12 cellular contexts compared by ENCODE assay signal in the genomic region with DNA sequence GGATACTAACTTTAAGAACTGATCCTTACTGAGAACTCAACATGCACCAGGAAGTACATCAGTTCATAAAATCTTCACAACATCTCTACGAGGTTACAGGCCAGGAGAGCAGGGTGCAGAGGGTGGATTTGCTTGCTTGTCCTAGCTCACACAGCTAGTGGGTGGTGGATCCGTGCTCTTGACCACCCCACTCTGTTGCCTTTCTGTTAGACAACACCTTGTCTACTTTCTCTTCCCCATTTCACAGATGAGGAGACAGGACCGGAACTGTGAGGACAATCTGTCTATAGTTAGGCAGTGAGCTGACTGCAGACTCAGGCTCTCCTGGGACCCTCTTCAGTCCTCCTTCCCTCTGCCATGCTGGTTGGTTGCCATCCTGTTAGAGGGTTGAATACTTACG.
DNase-seq lines count a peak whose midpoint lies in the region; ATAC-seq lines count a peak whose summit lies in the region.
"Had no signal": no experiment of that assay in that cellular context is flagged by ENCODE, and none has a peak within 500 bp of the region (broad histone marks: within the 10 kb centered on the region; RNA-seq: fewer than 3 reads in every experiment).

No MANE protein-coding gene starts in this region.

- H3K27me3 ChIP-seq in mesenchymal stem cell (ENCODE audit: control insufficient read depth in 1 of 2, insufficient read depth in 1 of 2, low read length in 2 of 2) = peaks cover 0 to 56% of the 10 kb centered on the region in 2 experiments

- H4K91ac ChIP-seq in mesenchymal stem cell (ENCODE audit: low read length) = no peak overlapping the region

- H2AFZ ChIP-seq in mesenchymal stem cell (ENCODE audit: low read depth, low read length) = no peak overlapping the region

- no peak overlapping the region for H2BK5ac ChIP-seq in mesenchymal stem cell (ENCODE audit: low read depth, low read length, poor library complexity, severe bottlenecking)

- H2BK12ac ChIP-seq in mesenchymal stem cell (ENCODE audit: low read length in 2 of 2) = no peak overlapping the region

- no peaks in the 10 kb centered on the region for H3K4me1 ChIP-seq in mesenchymal stem cell (ENCODE audit: control insufficient read depth, insufficient read depth, low read depth, low read length)

- H3K79me1 ChIP-seq in mesenchymal stem cell (replicated peaks; ENCODE audit: low read length, poor library complexity, severe bottlenecking) = no peaks in the 10 kb centered on the region

- no peak overlapping the region for H3K27ac ChIP-seq in mesenchymal stem cell (ENCODE audit: low read length, poor library complexity, severe bottlenecking)
- H3K27ac ChIP-seq: KMS-11 had no signal

- no peak overlapping the region for H2BK15ac ChIP-seq in mesenchymal stem cell (ENCODE audit: low read depth, poor library complexity, severe bottlenecking)

- H2AK5ac ChIP-seq in mesenchymal stem cell (ENCODE audit: low read length, severe bottlenecking) = no peak overlapping the region

- peak overlapping the region in 1 of 2 experiments; percentile 46 for H3K4me3 ChIP-seq in mesenchymal stem cell (ENCODE audit: insufficient read depth in 1 of 2, low read depth in 1 of 2, low read length in 2 of 2)

- H3K18ac ChIP-seq in mesenchymal stem cell (ENCODE audit: low read depth in 1 of 2, low read length in 2 of 2) = no peak overlapping the region

- no peak overlapping the region for H3K14ac ChIP-seq in mesenchymal stem cell (ENCODE audit: low read length in 2 of 2)

- H3K4ac ChIP-seq in mesenchymal stem cell (ENCODE audit: low read depth in 1 of 2, low read length in 2 of 2) = no peak overlapping the region

- H3K4me2 ChIP-seq in mesenchymal stem cell (ENCODE audit: low read length, poor library complexity, severe bottlenecking) = no peak overlapping the region
- H3K4me2 ChIP-seq: KMS-11 had no signal

- H4K8ac ChIP-seq in mesenchymal stem cell (ENCODE audit: low read length) = no peak overlapping the region

- H3K9ac ChIP-seq in mesenchymal stem cell (ENCODE audit: low read length) = peak overlapping the region; percentile 44
- H3K9ac ChIP-seq: KMS-11 had no signal

- 92% methylated on average over 4 of the region's 4 CpGs for WGBS in mesenchymal stem cell

- ATAC-seq in GM18502 (IDR thresholded peaks at IDR 0.05; ENCODE audit: poor library complexity, unreplicated experiment) (peak; percentile 85), GM21619 (IDR thresholded peaks at IDR 0.05; ENCODE audit: unreplicated experiment) (peak; percentile 86), HG03469 (IDR thresholded peaks at IDR 0.05; ENCODE audit: unreplicated experiment) (peak; percentile 73)
- ATAC-seq: left lobe of liver had no signal

- no peaks in the 10 kb centered on the region for H3K9me3 ChIP-seq in mesenchymal stem cell (ENCODE audit: control insufficient read depth, low read length)

- no peak for DNase-seq in mesenchymal stem cell
- no peak for DNase-seq in activated gamma-delta T cell treated with Interleukin-2 at 50 U/mL for 16 hours
- DNase-seq in NCI-H2081 (lab: John Stamatoyannopoulos, UW) = no peak
- DNase-seq in SHP77 treated with DMSO at 0.1 percent for 48 hours (lab: John Stamatoyannopoulos, UW) = no peak
- DNase-seq in T-helper 1 cell = no peak
- DNase-seq: activated CD4-positive, alpha-beta T cell treated with anti-CD3 and anti-CD28 coated beads for 1 hour; DMS153 had no signal

- H3K36me3 ChIP-seq in mesenchymal stem cell (ENCODE audit: control insufficient read depth in 1 of 2, insufficient read depth in 2 of 2, low read depth in 1 of 2, low read length in 2 of 2) = no peaks in the 10 kb centered on the region

- H3K23ac ChIP-seq in mesenchymal stem cell (ENCODE audit: low read length in 2 of 2) = no peak overlapping the region

- no peak overlapping the region for H2BK120ac ChIP-seq in mesenchymal stem cell (ENCODE audit: low read depth, low read length)
